11 cellular contexts compared by ENCODE assay signal in genomic region chr2:117536139-117536538, GRCh38.
DNase-seq lines count a peak whose midpoint lies in the region; ATAC-seq, FAIRE-seq and TF ChIP-seq lines count a peak whose summit lies in the region.
"Had no signal": no experiment of that assay in that cellular context is flagged by ENCODE, and none has a peak within 500 bp of the region (broad histone marks: within the 10 kb centered on the region; RNA-seq: fewer than 3 reads in every experiment).

No MANE protein-coding gene starts in this region.

- H3K9me3 ChIP-seq in pancreas: no peaks in the 10 kb centered on the region

- TF ChIP-seq CTCF in bronchial epithelial cell (IDR thresholded peaks at IDR 0.05; ENCODE audit: insufficient read depth, low read length, severe bottlenecking) (peak; percentile 11), pancreas (IDR thresholded peaks at IDR 0.05) (peak in 1 of 4 donors; percentile 16)

- ATAC-seq in pancreas (peak in 3 of 4 donors; percentile 35 to 68 (median 51)), HG02938 (IDR thresholded peaks at IDR 0.05; ENCODE audit: unreplicated experiment) (no peak), HG02885 (IDR thresholded peaks at IDR 0.05; ENCODE audit: poor library complexity, unreplicated experiment) (no peak)

- H3K4me3 ChIP-seq in bronchial epithelial cell (ENCODE audit: low read depth, low read length) (no peak overlapping the region), pancreas (no peak overlapping the region)

- H3K4me1 ChIP-seq in pancreas: no peaks in the 10 kb centered on the region

- WGBS in pancreas, 2 donors: 50 to 69% methylated on average over 2 of the region's 2 CpGs

- FAIRE-seq in bronchial epithelial cell (lab: Jason Lieb, UNC) (no peak), pancreas (lab: Jason Lieb, UNC) (no peak)

- DNase-seq in NCI-H1436 (lab: John Stamatoyannopoulos, UW) (peak; percentile 2), NCI-H1436 treated with DMSO at 0.1 percent for 48 hours (lab: John Stamatoyannopoulos, UW) (no peak), Kasumi-1 (lab: John Stamatoyannopoulos, UW) (peak; percentile 10 to 17), bronchial epithelial cell (ENCODE audit: low read depth) (no peak), pancreas (no peak), NCI-H2029 (lab: John Stamatoyannopoulos, UW) (no peak)
- DNase-seq: activated CD8-positive, alpha-beta memory T cell treated with anti-CD3 and anti-CD28 coated beads, Interleukin-2, amount 50 U/mL, for 4 hours; NCI-H2081; stimulated activated naive B cell treated with anti-CD40 and anti-IgM and Interleukin-4, amounts not matched to agents 10 μg/mL and 1 μg/mL and 100 μg/mL, for 72 hours had no signal

- H3K27ac ChIP-seq in pancreas: no peak overlapping the region

- intact Hi-C loops in pancreas (cut with DNase I): no loop called here

- no peaks in the 10 kb centered on the region for H3K27me3 ChIP-seq in bronchial epithelial cell (ENCODE audit: control insufficient read depth, insufficient read depth, low read length)
- no peaks in the 10 kb centered on the region for H3K27me3 ChIP-seq in pancreas

- H3K36me3 ChIP-seq in bronchial epithelial cell (ENCODE audit: control insufficient read depth, insufficient read depth, low read length): no peaks in the 10 kb centered on the region
- no peaks in the 10 kb centered on the region for H3K36me3 ChIP-seq in pancreas

Comparison
In these comparisons a context has a peak if more than half of its experiments do, and no peak if none do; other contexts are left out.
1. DNase-seq: peak in NCI-H1436 (single experiment) and Kasumi-1 (2 of 2); none in NCI-H1436 treated with DMSO at 0.1 percent for 48 hours (single experiment), bronchial epithelial cell (single experiment), pancreas (0 of 6) and NCI-H2029 (single experiment).
2. ATAC-seq: peak in pancreas (3 of 4); none in HG02938 (single experiment) and HG02885 (single experiment).